In genomic region chr14:54206477-54206876, GRCh38 we compare ENCODE assay signal across 13 cellular contexts.
DNase-seq lines count a peak whose midpoint lies in the region; ATAC-seq and TF ChIP-seq lines count a peak whose summit lies in the region.
"Had no signal": no experiment of that assay in that cellular context is flagged by ENCODE, and none has a peak within 500 bp of the region (broad histone marks: within the 10 kb centered on the region; RNA-seq: fewer than 3 reads in every experiment).

No MANE protein-coding gene starts in this region.

- no peak for TF ChIP-seq CTCF in fibroblast of the aortic adventitia (IDR thresholded peaks at IDR 0.05; ENCODE audit: insufficient read depth, low read length)

- DNase-seq in DMS79 treated with DMSO at 0.1 percent for 48 hours (lab: John Stamatoyannopoulos, UW) (peak; percentile 34), M059J (ENCODE audit: low read depth) (peak; percentile 34), fibroblast of the aortic adventitia (ENCODE audit: low read depth) (peak; percentile 30), renal cortical epithelial cell (ENCODE audit: low read depth) (peak; percentile 43), NCI-H1694 (lab: John Stamatoyannopoulos, UW) (no peak), KBM-7 (no peak)
- DNase-seq: ACHN; CD4-positive, CD25-positive, alpha-beta regulatory T cell; NCI-H1048; NCI-H146; NCI-H2107; SIG-M5 had no signal

- in situ Hi-C loops in KBM-7 (cut with MboI; ENCODE audit: low pct_unique_long_range_greater_than_20kb, low sequenced_read_pairs): no loop called here

- ATAC-seq in GM18858 (IDR thresholded peaks at IDR 0.05; ENCODE audit: unreplicated experiment): no peak

- H3K4me3 ChIP-seq in fibroblast of the aortic adventitia (ENCODE audit: low read depth, low read length): no peak overlapping the region

Comparison
In these comparisons a context has a peak if more than half of its experiments do, and no peak if none do; other contexts are left out.
1. DNase-seq: peak in DMS79 treated with DMSO at 0.1 percent for 48 hours (single experiment), M059J (single experiment), fibroblast of the aortic adventitia (single experiment) and renal cortical epithelial cell (single experiment); none in NCI-H1694 (single experiment) and KBM-7 (single experiment).